Comparison of ENCODE assay signal across 14 cellular contexts in the genomic region with DNA sequence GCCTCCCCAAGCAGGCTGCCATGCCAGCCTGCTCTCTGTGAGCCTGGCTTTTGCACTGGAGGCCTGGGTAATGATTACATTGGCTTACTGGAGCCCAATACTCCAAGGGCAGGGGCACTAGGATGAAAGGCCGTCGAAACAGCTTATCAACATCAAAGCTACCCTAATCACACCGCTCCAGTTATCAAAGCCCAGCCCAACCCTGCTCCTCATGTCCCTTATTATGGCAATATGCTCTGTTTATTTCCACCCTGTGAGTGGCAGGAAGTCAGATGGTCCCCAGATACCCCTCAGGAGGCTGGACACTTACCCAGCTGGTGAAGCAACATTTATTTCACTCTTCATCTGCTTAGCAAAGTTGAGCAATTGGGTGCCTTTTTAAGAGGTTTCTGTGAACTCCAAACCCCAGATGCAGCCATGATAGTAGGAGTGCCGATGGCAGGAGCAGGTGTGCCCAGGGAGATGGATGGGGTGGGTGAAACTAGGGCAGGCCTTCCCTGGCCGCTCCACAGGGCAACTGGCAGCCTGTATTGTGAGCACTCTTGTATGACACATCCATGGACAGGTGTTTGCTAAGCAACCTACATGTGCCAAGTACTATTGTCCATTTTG.
DNase-seq lines count a peak whose midpoint lies in the region; TF ChIP-seq lines count a peak whose summit lies in the region.
"Had no signal": no experiment of that assay in that cellular context is flagged by ENCODE, and none has a peak within 500 bp of the region (broad histone marks: within the 10 kb centered on the region; RNA-seq: fewer than 3 reads in every experiment).

No MANE protein-coding gene starts in this region.

- H3K36me3 ChIP-seq in liver (ENCODE audit: control insufficient read depth in 4 of 4, insufficient read depth in 3 of 4, low read depth in 1 of 4, low read length in 3 of 4), result no peaks in the 10 kb centered on the region
- H3K36me3 ChIP-seq in tibial nerve, result no peaks in the 10 kb centered on the region
- no peaks in the 10 kb centered on the region for H3K36me3 ChIP-seq in testis (ENCODE audit: low read depth, missing control alignments)

- TF ChIP-seq POLR2A in tibial nerve (IDR thresholded peaks at IDR 0.05) (no peak), testis (IDR thresholded peaks at IDR 0.05) (no peak)

- H3K4me1 ChIP-seq in liver (ENCODE audit: control insufficient read depth in 4 of 4, insufficient read depth in 4 of 4, low read length in 3 of 4), result peaks cover 0 to 5% (median 0%) of the 10 kb centered on the region in 4 donors
- H3K4me1 ChIP-seq in tibial nerve, result peaks cover 0 to 34% (median 0%) of the 10 kb centered on the region in 4 donors
- no peaks in the 10 kb centered on the region for H3K4me1 ChIP-seq in testis

- intact Hi-C loops in testis (cut with DNase I; ENCODE audit: low total_unique reads), result no loop called here

- no peak for TF ChIP-seq CTCF in liver (IDR thresholded peaks at IDR 0.05; ENCODE audit: low read depth, low read length, missing input control)
- TF ChIP-seq CTCF in tibial nerve (IDR thresholded peaks at IDR 0.05), result no peak
- no peak for TF ChIP-seq CTCF in testis (IDR thresholded peaks at IDR 0.05)

- H3K27me3 ChIP-seq in liver (ENCODE audit: control insufficient read depth in 4 of 4, insufficient read depth in 4 of 4, low read length in 3 of 4), result no peaks in the 10 kb centered on the region
- H3K27me3 ChIP-seq in tibial nerve, result no peaks in the 10 kb centered on the region
- no peaks in the 10 kb centered on the region for H3K27me3 ChIP-seq in testis

- 44% methylated on average over 5 of the region's 5 CpGs for WGBS in liver
- WGBS in tibial nerve, 2 donors, result 65 to 73% methylated on average over 5 of the region's 5 CpGs
- WGBS in testis, 2 donors, result 63 to 77% methylated on average over 5 of the region's 5 CpGs

- peak; percentile 20 for DNase-seq in NCI-H2107 treated with DMSO at 0.1 percent for 48 hours (lab: John Stamatoyannopoulos, UW; ENCODE audit: unreplicated experiment)
- DNase-seq in NCI-H2107 (lab: John Stamatoyannopoulos, UW), result no peak
- DNase-seq in SW480 (ENCODE audit: low spot score), result peak; percentile 83
- DNase-seq in tibial nerve (ENCODE audit: low spot score in 2 of 2), result no peak
- DNase-seq in testis, result no peak
- no peak for DNase-seq in NCI-H1694 (lab: John Stamatoyannopoulos, UW)
- no peak for DNase-seq in OCI-M2 (lab: John Stamatoyannopoulos, UW; ENCODE audit: unreplicated experiment)
- DNase-seq: ACHN; activated CD4-positive, alpha-beta T cell treated with anti-CD3 and anti-CD28 coated beads, Interleukin-2, amount 50 U/mL, for 1 hour; activated T-cell treated with anti-CD3 and anti-CD28 coated beads, Interleukin-2, amount 50 U/mL, for 4 hours; NCI-H524; nucleus accumbens; RPMI8226 had no signal

- no peak overlapping the region for H3K9ac ChIP-seq in liver (ENCODE audit: low read depth in 1 of 2, low read length in 2 of 2)

- no peak for TF ChIP-seq EP300 in tibial nerve (IDR thresholded peaks at IDR 0.05)

- no peak for TF ChIP-seq RAD21 in liver (IDR thresholded peaks at IDR 0.05)

- H3K27ac ChIP-seq in liver (ENCODE audit: low read depth in 1 of 2, low read length in 2 of 2), result peak overlapping the region in 1 of 2 donors; percentile 19
- peak overlapping the region in 3 of 4 donors; percentile 22 to 68 (median 50) for H3K27ac ChIP-seq in tibial nerve
- no peak overlapping the region for H3K27ac ChIP-seq in testis

- H3K9me3 ChIP-seq in liver (ENCODE audit: control insufficient read depth in 4 of 4, low read length in 3 of 4) (no peaks in the 10 kb centered on the region), tibial nerve (no peaks in the 10 kb centered on the region), testis (no peaks in the 10 kb centered on the region)

- H3K4me3 ChIP-seq in liver (ENCODE audit: low read depth in 1 of 3, low read length in 3 of 3), result no peak overlapping the region
- no peak overlapping the region for H3K4me3 ChIP-seq in tibial nerve
- no peak overlapping the region for H3K4me3 ChIP-seq in testis

TF ChIP-seq in liver, 16 proteins besides CTCF, POLR2A, EP300 and RAD21:
- TF ChIP-seq, protein P1, sequence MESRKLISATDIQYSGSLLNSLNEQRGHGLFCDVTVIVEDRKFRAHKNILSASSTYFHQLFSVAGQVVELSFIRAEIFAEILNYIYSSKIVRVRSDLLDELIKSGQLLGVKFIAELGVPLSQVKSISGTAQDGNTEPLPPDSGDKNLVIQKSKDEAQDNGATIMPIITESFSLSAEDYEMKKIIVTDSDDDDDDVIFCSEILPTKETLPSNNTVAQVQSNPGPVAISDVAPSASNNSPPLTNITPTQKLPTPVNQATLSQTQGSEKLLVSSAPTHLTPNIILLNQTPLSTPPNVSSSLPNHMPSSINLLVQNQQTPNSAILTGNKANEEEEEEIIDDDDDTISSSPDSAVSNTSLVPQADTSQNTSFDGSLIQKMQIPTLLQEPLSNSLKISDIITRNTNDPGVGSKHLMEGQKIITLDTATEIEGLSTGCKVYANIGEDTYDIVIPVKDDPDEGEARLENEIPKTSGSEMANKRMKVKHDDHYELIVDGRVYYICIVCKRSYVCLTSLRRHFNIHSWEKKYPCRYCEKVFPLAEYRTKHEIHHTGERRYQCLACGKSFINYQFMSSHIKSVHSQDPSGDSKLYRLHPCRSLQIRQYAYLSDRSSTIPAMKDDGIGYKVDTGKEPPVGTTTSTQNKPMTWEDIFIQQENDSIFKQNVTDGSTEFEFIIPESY (IDR thresholded peaks at IDR 0.05), result no peak
- TF ChIP-seq, protein P2, sequence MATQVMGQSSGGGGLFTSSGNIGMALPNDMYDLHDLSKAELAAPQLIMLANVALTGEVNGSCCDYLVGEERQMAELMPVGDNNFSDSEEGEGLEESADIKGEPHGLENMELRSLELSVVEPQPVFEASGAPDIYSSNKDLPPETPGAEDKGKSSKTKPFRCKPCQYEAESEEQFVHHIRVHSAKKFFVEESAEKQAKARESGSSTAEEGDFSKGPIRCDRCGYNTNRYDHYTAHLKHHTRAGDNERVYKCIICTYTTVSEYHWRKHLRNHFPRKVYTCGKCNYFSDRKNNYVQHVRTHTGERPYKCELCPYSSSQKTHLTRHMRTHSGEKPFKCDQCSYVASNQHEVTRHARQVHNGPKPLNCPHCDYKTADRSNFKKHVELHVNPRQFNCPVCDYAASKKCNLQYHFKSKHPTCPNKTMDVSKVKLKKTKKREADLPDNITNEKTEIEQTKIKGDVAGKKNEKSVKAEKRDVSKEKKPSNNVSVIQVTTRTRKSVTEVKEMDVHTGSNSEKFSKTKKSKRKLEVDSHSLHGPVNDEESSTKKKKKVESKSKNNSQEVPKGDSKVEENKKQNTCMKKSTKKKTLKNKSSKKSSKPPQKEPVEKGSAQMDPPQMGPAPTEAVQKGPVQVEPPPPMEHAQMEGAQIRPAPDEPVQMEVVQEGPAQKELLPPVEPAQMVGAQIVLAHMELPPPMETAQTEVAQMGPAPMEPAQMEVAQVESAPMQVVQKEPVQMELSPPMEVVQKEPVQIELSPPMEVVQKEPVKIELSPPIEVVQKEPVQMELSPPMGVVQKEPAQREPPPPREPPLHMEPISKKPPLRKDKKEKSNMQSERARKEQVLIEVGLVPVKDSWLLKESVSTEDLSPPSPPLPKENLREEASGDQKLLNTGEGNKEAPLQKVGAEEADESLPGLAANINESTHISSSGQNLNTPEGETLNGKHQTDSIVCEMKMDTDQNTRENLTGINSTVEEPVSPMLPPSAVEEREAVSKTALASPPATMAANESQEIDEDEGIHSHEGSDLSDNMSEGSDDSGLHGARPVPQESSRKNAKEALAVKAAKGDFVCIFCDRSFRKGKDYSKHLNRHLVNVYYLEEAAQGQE (IDR thresholded peaks at IDR 0.05), result no peak
- TF ChIP-seq JUND (IDR thresholded peaks at IDR 0.05) (no peak), SP1 (IDR thresholded peaks at IDR 0.05) (peak; percentile 68), HNF4A (conservative IDR thresholded peaks at IDR 0.05) (peak; percentile 30 to 54), RXRA (IDR thresholded peaks at IDR 0.05) (peak; percentile 37 to 42)

Comparison
In these comparisons a context has a peak if more than half of its experiments do, and no peak if none do; other contexts are left out.
1. DNase-seq: peak in NCI-H2107 treated with DMSO at 0.1 percent for 48 hours (single experiment) and SW480 (single experiment); none in NCI-H2107 (single experiment), tibial nerve (0 of 2), testis (single experiment), NCI-H1694 (single experiment) and OCI-M2 (single experiment).
2. H3K27ac ChIP-seq: peak in tibial nerve (3 of 4); none in testis (0 of 2).